10 cellular contexts compared by ENCODE assay signal in genomic region chr12:89245090-89245489, GRCh38.
DNase-seq lines count a peak whose midpoint lies in the region; ATAC-seq and TF ChIP-seq lines count a peak whose summit lies in the region.
"Had no signal": no experiment of that assay in that cellular context is flagged by ENCODE, and none has a peak within 500 bp of the region (broad histone marks: within the 10 kb centered on the region; RNA-seq: fewer than 3 reads in every experiment).

No MANE protein-coding gene starts in this region.

- peak overlapping the region; percentile 38 for H3K4me3 Mint-ChIP-seq in activated CD8-positive, alpha-beta memory T cell treated with anti-CD3 and anti-CD28 coated beads, Interleukin-2, amount 10 ng/mL, durations not matched to agents 7 days and 5 days

- WGBS in lower leg skin, 2 donors = 42 to 60% methylated on average over 5 of the region's 5 CpGs

- H3K4me3 ChIP-seq in lower leg skin (ENCODE audit: low read depth, poor library complexity, severe bottlenecking) = no peak overlapping the region
- H3K4me3 ChIP-seq: testis had no signal

- TF ChIP-seq POLR2A in lower leg skin (IDR thresholded peaks at IDR 0.05) = no peak

- H3K4me1 Mint-ChIP-seq in activated CD8-positive, alpha-beta memory T cell treated with anti-CD3 and anti-CD28 coated beads, Interleukin-2, amount 10 ng/mL, durations not matched to agents 7 days and 5 days = peaks cover 53% of the 10 kb centered on the region

- peak; percentile 82 for DNase-seq in activated CD8-positive, alpha-beta memory T cell treated with anti-CD3 and anti-CD28 coated beads, Interleukin-2, amount 10 ng/mL, durations not matched to agents 7 days and 5 days
- DNase-seq in activated CD8-positive, alpha-beta memory T cell treated with anti-CD3 and anti-CD28 coated beads, Interleukin-2, amount 50 U/mL, for 48 hours = no peak
- DNase-seq in UCSD-AML1 (lab: John Stamatoyannopoulos, UW; ENCODE audit: unreplicated experiment) (peak; percentile 22), mesenteric fat pad (ENCODE audit: low spot score) (no peak), lower leg skin (ENCODE audit: low spot score in 2 of 2) (no peak)
- peak; percentile 21 for DNase-seq in stimulated activated naive CD4-positive, alpha-beta T cell treated with Interleukin-2 at 50 U/mL for 16 hours (lab: John Stamatoyannopoulos, UW)
- DNase-seq: ACHN, testis had no signal

- intact Hi-C loops in lower leg skin (cut with DNase I; ENCODE audit: low total_unique reads) = no loop called here

- peak overlapping the region; percentile 93 for H3K27ac Mint-ChIP-seq in activated CD8-positive, alpha-beta memory T cell treated with anti-CD3 and anti-CD28 coated beads, Interleukin-2, amount 10 ng/mL, durations not matched to agents 7 days and 5 days

- ATAC-seq in activated CD8-positive, alpha-beta memory T cell treated with anti-CD3 and anti-CD28 coated beads, Interleukin-2, amount 10 ng/mL, durations not matched to agents 7 days and 5 days = peak; percentile 90
- ATAC-seq in esophagus mucosa (peak; percentile 74), GM19467 (IDR thresholded peaks at IDR 0.05; ENCODE audit: unreplicated experiment) (no peak)

- no peaks in the 10 kb centered on the region for H3K27me3 Mint-ChIP-seq in activated CD8-positive, alpha-beta memory T cell treated with anti-CD3 and anti-CD28 coated beads, Interleukin-2, amount 10 ng/mL, durations not matched to agents 7 days and 5 days

- H3K9me3 Mint-ChIP-seq in activated CD8-positive, alpha-beta memory T cell treated with anti-CD3 and anti-CD28 coated beads, Interleukin-2, amount 10 ng/mL, durations not matched to agents 7 days and 5 days (ENCODE audit: low read depth) = peaks cover 5% of the 10 kb centered on the region

- TF ChIP-seq CTCF in lower leg skin (IDR thresholded peaks at IDR 0.05) = no peak

- CTCF ChIA-PET in activated CD8-positive, alpha-beta memory T cell treated with anti-CD3 and anti-CD28 coated beads, Interleukin-2, amount 10 ng/mL, durations not matched to agents 7 days and 5 days (lab: Charles Lee) = interaction anchor here (0.8 to 4.6 kb wide), 27 partner anchors 9 to 284 kb away, joined by 3 to 33 read pairs (median 4); partner anchors contain the start of gene DUSP6

- H3K36me3 Mint-ChIP-seq in activated CD8-positive, alpha-beta memory T cell treated with anti-CD3 and anti-CD28 coated beads, Interleukin-2, amount 10 ng/mL, durations not matched to agents 7 days and 5 days = peaks cover 35% of the 10 kb centered on the region

Comparison
In these comparisons a context has a peak if more than half of its experiments do, and no peak if none do; other contexts are left out.
1. DNase-seq: peak in activated CD8-positive, alpha-beta memory T cell treated with anti-CD3 and anti-CD28 coated beads, Interleukin-2, amount 10 ng/mL, durations not matched to agents 7 days and 5 days (single experiment), UCSD-AML1 (single experiment) and stimulated activated naive CD4-positive, alpha-beta T cell treated with Interleukin-2 at 50 U/mL for 16 hours (single experiment); none in activated CD8-positive, alpha-beta memory T cell treated with anti-CD3 and anti-CD28 coated beads, Interleukin-2, amount 50 U/mL, for 48 hours (single experiment), mesenteric fat pad (single experiment) and lower leg skin (0 of 2).